Comparison of ENCODE assay signal across 1 cellular context in the genomic region with DNA sequence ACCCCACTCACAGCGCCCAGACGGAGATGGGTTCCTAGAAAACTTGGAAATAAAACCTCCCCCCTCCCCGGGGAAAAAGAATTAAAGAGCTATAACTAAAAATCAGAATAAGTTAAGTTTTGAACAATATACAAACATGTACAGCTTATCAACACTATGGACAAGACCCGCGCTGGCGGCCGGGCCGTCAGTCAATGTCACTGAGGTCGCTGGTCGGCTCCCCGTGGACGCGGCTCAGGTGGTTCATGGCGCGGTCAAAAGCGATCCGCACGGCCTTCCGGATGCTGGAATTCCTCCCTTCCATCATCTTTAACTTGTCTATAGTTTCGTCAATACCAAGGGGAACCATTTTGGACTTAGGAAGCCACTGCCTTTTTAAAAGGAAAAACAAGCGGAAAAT.
A peak's percentile ranks its signal among the peaks of the same experiment; 100 is the strongest.
TF ChIP-seq lines count a peak whose summit lies in the region.

No MANE protein-coding gene starts in this region.

TF ChIP-seq in HepG2, 621 proteins besides CTCF, POLR2A, EP300 and RAD21:
- TF ChIP-seq TBL1XR1 (IDR thresholded peaks at IDR 0.05; ENCODE audit: borderline replicate concordance, low read length, partially characterized antibody) (no peak), AGO2 (optimal IDR thresholded peaks at IDR 0.05; ENCODE audit: low read depth, low read length) (peak; percentile 2)
